ENCODE assay signal across 15 cellular contexts in genomic region chr1:113178522-113178921, GRCh38.
DNase-seq lines count a peak whose midpoint lies in the region; ATAC-seq and TF ChIP-seq lines count a peak whose summit lies in the region.
"Had no signal": no experiment of that assay in that cellular context is flagged by ENCODE, and none has a peak within 500 bp of the region (broad histone marks: within the 10 kb centered on the region; RNA-seq: fewer than 3 reads in every experiment).

No MANE protein-coding gene starts in this region.

- H3K27me3 Mint-ChIP-seq in activated CD4-positive, alpha-beta T cell treated with anti-CD3 and anti-CD28 coated beads for 36 hours, result peaks cover 12% of the 10 kb centered on the region

- no peaks in the 10 kb centered on the region for H3K4me1 Mint-ChIP-seq in activated CD4-positive, alpha-beta T cell treated with anti-CD3 and anti-CD28 coated beads for 36 hours
- H3K4me1 Mint-ChIP-seq: central memory CD8-positive, alpha-beta T cell had no signal

- H3K27ac Mint-ChIP-seq in activated CD4-positive, alpha-beta T cell treated with anti-CD3 and anti-CD28 coated beads for 36 hours, result no peak overlapping the region
- H3K27ac Mint-ChIP-seq: activated CD8-positive, alpha-beta T cell treated with anti-CD3 and anti-CD28 coated beads for 36 hours had no signal

- POLR2A ChIA-PET in activated CD4-positive, alpha-beta T cell treated with anti-CD3 and anti-CD28 coated beads for 36 hours (lab: Charles Lee), result no interaction called here

- peaks cover 1% of the 10 kb centered on the region for H3K9me3 Mint-ChIP-seq in activated CD4-positive, alpha-beta T cell treated with anti-CD3 and anti-CD28 coated beads for 36 hours (ENCODE audit: low read depth)
- H3K9me3 Mint-ChIP-seq: activated CD8-positive, alpha-beta T cell treated with anti-CD3 and anti-CD28 coated beads for 36 hours; central memory CD8-positive, alpha-beta T cell had no signal

- H3K36me3 Mint-ChIP-seq in activated CD4-positive, alpha-beta T cell treated with anti-CD3 and anti-CD28 coated beads for 36 hours (ENCODE audit: low read depth), result no peaks in the 10 kb centered on the region

- H3K4me3 Mint-ChIP-seq in activated CD4-positive, alpha-beta T cell treated with anti-CD3 and anti-CD28 coated beads for 36 hours, result no peak overlapping the region
- H3K4me3 Mint-ChIP-seq: activated CD8-positive, alpha-beta T cell treated with anti-CD3 and anti-CD28 coated beads for 36 hours; central memory CD8-positive, alpha-beta T cell had no signal

- in situ Hi-C loops in astrocyte of the spinal cord (cut with HindIII; ENCODE audit: low sequenced_read_pairs), result no loop called here

- intact Hi-C loops in activated CD4-positive, alpha-beta T cell treated with anti-CD3 and anti-CD28 coated beads for 36 hours (cut with DNase I, micrococcal nuclease), result no loop called here

- ATAC-seq in HG02798 (IDR thresholded peaks at IDR 0.05; ENCODE audit: poor library complexity, unreplicated experiment) (peak; percentile 6), GM19023 (IDR thresholded peaks at IDR 0.05; ENCODE audit: unreplicated experiment) (no peak), GM18519 (IDR thresholded peaks at IDR 0.05; ENCODE audit: low FRiP score, unreplicated experiment) (no peak)
- ATAC-seq in activated CD4-positive, alpha-beta T cell treated with anti-CD3 and anti-CD28 coated beads for 36 hours, result no peak
- ATAC-seq: activated CD8-positive, alpha-beta T cell treated with anti-CD3 and anti-CD28 coated beads for 36 hours had no signal

- DNase-seq in AG09309 (ENCODE audit: low read depth) (no peak), astrocyte of the spinal cord (ENCODE audit: low read depth, low spot score) (no peak), kidney tubule cell (ENCODE audit: low spot score) (peak; percentile 3), iPS-NIHi11 (ENCODE audit: low spot score) (no peak)
- no peak for DNase-seq in activated CD4-positive, alpha-beta T cell treated with anti-CD3 and anti-CD28 coated beads for 36 hours
- DNase-seq: activated CD8-positive, alpha-beta T cell treated with anti-CD3 and anti-CD28 coated beads for 36 hours; activated gamma-delta T cell; hypothalamus; NCI-H1436; NCI-H524; upper lobe of left lung had no signal

- CTCF ChIA-PET in activated CD4-positive, alpha-beta T cell treated with anti-CD3 and anti-CD28 coated beads for 36 hours (lab: Charles Lee), result interaction anchor here (0.9 kb wide), 1 partner anchor 230 kb away, joined by 3 read pairs; no protein-coding TSS in a partner anchor

- peak; percentile 16 for TF ChIP-seq CTCF in AG09309 (IDR thresholded peaks at IDR 0.05; ENCODE audit: control insufficient read depth, insufficient read depth, low read depth, low read length, missing control alignments)
- TF ChIP-seq CTCF in astrocyte of the spinal cord (IDR thresholded peaks at IDR 0.05; ENCODE audit: low read depth, low read length), result peak; percentile 14

- H3K4me3 ChIP-seq in AG09309 (ENCODE audit: control insufficient read depth, low read depth, low read length) (no peak overlapping the region), astrocyte of the spinal cord (ENCODE audit: low read depth, low read length) (no peak overlapping the region)
- H3K4me3 ChIP-seq: upper lobe of left lung had no signal
